ENCODE assay signal across 16 cellular contexts in the genomic region with DNA sequence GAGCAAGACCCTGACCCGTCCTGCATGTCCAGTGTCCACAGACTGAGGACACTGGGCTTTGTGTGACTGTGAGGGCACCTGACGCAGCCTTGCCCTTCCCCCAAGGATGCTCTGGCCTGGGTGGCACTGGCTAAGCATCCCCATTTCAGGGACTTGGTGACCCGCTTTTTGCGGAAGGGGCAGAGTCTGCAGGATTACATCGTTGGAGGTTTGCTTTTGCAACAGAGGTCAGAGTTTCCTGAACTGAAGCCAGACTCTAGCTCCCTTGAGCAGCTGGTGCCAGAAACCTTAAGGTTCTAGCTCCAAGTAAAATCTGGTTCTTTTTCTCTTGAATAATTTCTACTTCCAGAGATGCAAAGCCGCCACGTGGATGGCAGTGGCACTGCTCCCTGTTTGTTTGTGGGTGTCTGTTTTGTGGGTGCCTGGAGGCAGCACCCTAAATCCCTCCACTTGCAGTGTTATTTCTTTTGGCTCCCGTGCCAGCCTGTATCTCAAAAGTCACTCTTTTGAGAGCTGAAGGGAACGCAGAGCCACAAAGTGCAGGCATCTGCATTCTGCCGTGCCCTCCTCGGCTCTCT.
A peak's percentile ranks its signal among the peaks of the same experiment; 100 is the strongest.
DNase-seq lines count a peak whose midpoint lies in the region; ATAC-seq and TF ChIP-seq lines count a peak whose summit lies in the region.
"Had no signal": no experiment of that assay in that cellular context is flagged by ENCODE, and none has a peak within 500 bp of the region (broad histone marks: within the 10 kb centered on the region; RNA-seq: fewer than 3 reads in every experiment).

No MANE protein-coding gene starts in this region.

- TF ChIP-seq CTCF in choroid plexus epithelial cell (conservative IDR thresholded peaks at IDR 0.05; ENCODE audit: low read depth, low read length) (peak; percentile 35), kidney epithelial cell (IDR thresholded peaks at IDR 0.05; ENCODE audit: insufficient read depth, low read length, poor library complexity, severe bottlenecking) (peak; percentile 21), uterus (IDR thresholded peaks at IDR 0.05) (no peak)

- no peaks in the 10 kb centered on the region for H3K9me3 ChIP-seq in uterus
- H3K9me3 ChIP-seq: SK-N-SH had no signal

- no peaks in the 10 kb centered on the region for H3K4me1 ChIP-seq in uterus

- DNase-seq in NCI-H2227 (lab: John Stamatoyannopoulos, UW; ENCODE audit: unreplicated experiment) (peak; percentile 18), NCI-H2227 treated with DMSO at 0.1 percent for 48 hours (lab: John Stamatoyannopoulos, UW) (no peak), choroid plexus epithelial cell (ENCODE audit: low read depth) (peak; percentile 58), kidney epithelial cell (ENCODE audit: low read depth) (no peak), uterus (peak; percentile 31 to 40), H7 (no peak)
- DNase-seq: activated CD8-positive, alpha-beta T cell treated with anti-CD3 and anti-CD28 coated beads for 36 hours; CD4-positive, alpha-beta memory T cell; KBM-7; NCI-H1092 treated with DMSO at 0.1 percent for 48 hours; NCI-H446 treated with DMSO at 0.1 percent for 48 hours; SK-N-SH; stimulated activated naive CD4-positive, alpha-beta T cell treated with Interleukin-2 at 50 U/mL for 16 hours had no signal

- TF ChIP-seq POLR2A in uterus (IDR thresholded peaks at IDR 0.05) = no peak

- no peak for ATAC-seq in activated CD4-positive, CD25-positive, alpha-beta regulatory T cell treated with anti-CD3 and anti-CD28 coated beads, Interleukin-2, amount 50 U/mL, for 24 hours
- no peak for ATAC-seq in GM19463 (IDR thresholded peaks at IDR 0.05; ENCODE audit: unreplicated experiment)
- ATAC-seq: activated CD8-positive, alpha-beta T cell treated with anti-CD3 and anti-CD28 coated beads for 36 hours; activated T-helper 17 cell treated with anti-CD3 and anti-CD28 coated beads, Interleukin-2, amount 50 U/mL, for 72 hours had no signal

- H3K27me3 ChIP-seq in kidney epithelial cell (ENCODE audit: control insufficient read depth, insufficient read depth, low read length) = no peaks in the 10 kb centered on the region
- no peaks in the 10 kb centered on the region for H3K27me3 ChIP-seq in uterus
- no peaks in the 10 kb centered on the region for H3K27me3 ChIP-seq in H7 (ENCODE audit: control insufficient read depth, insufficient read depth, low read length)

- intact Hi-C loops in uterus (cut with DNase I; ENCODE audit: low total_unique reads) = no loop called here

- H3K4me3 ChIP-seq in choroid plexus epithelial cell (ENCODE audit: low read depth, low read length) = no peak overlapping the region
- H3K4me3 ChIP-seq in kidney epithelial cell (ENCODE audit: low read depth, low read length) = no peak overlapping the region
- no peak overlapping the region for H3K4me3 ChIP-seq in uterus
- H3K4me3 ChIP-seq in H7 (ENCODE audit: insufficient read depth, low read depth, low read length) = no peak overlapping the region

- no peak overlapping the region for H3K27ac ChIP-seq in uterus

- H3K36me3 ChIP-seq in kidney epithelial cell (ENCODE audit: control insufficient read depth, insufficient read depth, low read length) (no peaks in the 10 kb centered on the region), uterus (no peaks in the 10 kb centered on the region), H7 (replicated peaks; ENCODE audit: control insufficient read depth, insufficient read depth, low read length) (no peaks in the 10 kb centered on the region)

Comparison
In these comparisons a context has a peak if more than half of its experiments do, and no peak if none do; other contexts are left out.
1. DNase-seq: peak in NCI-H2227 (single experiment), choroid plexus epithelial cell (single experiment) and uterus (2 of 2); none in NCI-H2227 treated with DMSO at 0.1 percent for 48 hours (single experiment), kidney epithelial cell (single experiment) and H7 (single experiment).
2. CTCF ChIP-seq: peak in choroid plexus epithelial cell (single experiment) and kidney epithelial cell (single experiment); none in uterus (0 of 4).